ENCODE assay signal across 11 cellular contexts in genomic region chr1:92736395-92736794, GRCh38.
A peak's percentile ranks its signal among the peaks of the same experiment; 100 is the strongest.
DNase-seq lines count a peak whose midpoint lies in the region; ATAC-seq and TF ChIP-seq lines count a peak whose summit lies in the region.
"Had no signal": no experiment of that assay in that cellular context is flagged by ENCODE, and none has a peak within 500 bp of the region (broad histone marks: within the 10 kb centered on the region; RNA-seq: fewer than 3 reads in every experiment).

No MANE protein-coding gene starts in this region.

- ATAC-seq in GM18519 (IDR thresholded peaks at IDR 0.05; ENCODE audit: low FRiP score, unreplicated experiment): peak; percentile 56
- ATAC-seq in GM18909 (IDR thresholded peaks at IDR 0.05; ENCODE audit: poor library complexity, unreplicated experiment): no peak

- no peak overlapping the region for H3K4me3 ChIP-seq in AG10803 (ENCODE audit: low read length)
- H3K4me3 ChIP-seq: tibial artery had no signal

- no peak for DNase-seq in AG10803 (ENCODE audit: low read depth)
- peak; percentile 45 for DNase-seq in RKO (ENCODE audit: low spot score)
- peak; percentile 34 for DNase-seq in foreskin melanocyte
- DNase-seq in activated CD8-positive, alpha-beta memory T cell treated with anti-CD3 and anti-CD28 coated beads, Interleukin-2, amount 50 U/mL, for 48 hours: no peak
- no peak for DNase-seq in stimulated activated CD4-positive, alpha-beta T cell treated with anti-CD3 and anti-CD28 coated beads, Interleukin-4, amount 100 ng/mL, for 1 hour
- no peak for DNase-seq in NCI-H2029 treated with DMSO at 0.1 percent for 48 hours (lab: John Stamatoyannopoulos, UW)
- DNase-seq: activated naive CD8-positive, alpha-beta T cell treated with anti-CD3 and anti-CD28 coated beads, Interleukin-2, amount 10 ng/mL, durations not matched to agents 7 days and 5 days; hippocampal formation; tibial artery had no signal

- peak; percentile 27; the same call in 1 of the 2 replicates for TF ChIP-seq CTCF in AG10803 (conservative IDR thresholded peaks at IDR 0.05; ENCODE audit: low read length)

Comparison
In these comparisons a context has a peak if more than half of its experiments do, and no peak if none do; other contexts are left out.
1. DNase-seq: peak in RKO (single experiment) and foreskin melanocyte (single experiment); none in AG10803 (single experiment), activated CD8-positive, alpha-beta memory T cell treated with anti-CD3 and anti-CD28 coated beads, Interleukin-2, amount 50 U/mL, for 48 hours (single experiment), stimulated activated CD4-positive, alpha-beta T cell treated with anti-CD3 and anti-CD28 coated beads, Interleukin-4, amount 100 ng/mL, for 1 hour (single experiment) and NCI-H2029 treated with DMSO at 0.1 percent for 48 hours (single experiment).